10 cellular contexts compared by ENCODE assay signal in the genomic region with DNA sequence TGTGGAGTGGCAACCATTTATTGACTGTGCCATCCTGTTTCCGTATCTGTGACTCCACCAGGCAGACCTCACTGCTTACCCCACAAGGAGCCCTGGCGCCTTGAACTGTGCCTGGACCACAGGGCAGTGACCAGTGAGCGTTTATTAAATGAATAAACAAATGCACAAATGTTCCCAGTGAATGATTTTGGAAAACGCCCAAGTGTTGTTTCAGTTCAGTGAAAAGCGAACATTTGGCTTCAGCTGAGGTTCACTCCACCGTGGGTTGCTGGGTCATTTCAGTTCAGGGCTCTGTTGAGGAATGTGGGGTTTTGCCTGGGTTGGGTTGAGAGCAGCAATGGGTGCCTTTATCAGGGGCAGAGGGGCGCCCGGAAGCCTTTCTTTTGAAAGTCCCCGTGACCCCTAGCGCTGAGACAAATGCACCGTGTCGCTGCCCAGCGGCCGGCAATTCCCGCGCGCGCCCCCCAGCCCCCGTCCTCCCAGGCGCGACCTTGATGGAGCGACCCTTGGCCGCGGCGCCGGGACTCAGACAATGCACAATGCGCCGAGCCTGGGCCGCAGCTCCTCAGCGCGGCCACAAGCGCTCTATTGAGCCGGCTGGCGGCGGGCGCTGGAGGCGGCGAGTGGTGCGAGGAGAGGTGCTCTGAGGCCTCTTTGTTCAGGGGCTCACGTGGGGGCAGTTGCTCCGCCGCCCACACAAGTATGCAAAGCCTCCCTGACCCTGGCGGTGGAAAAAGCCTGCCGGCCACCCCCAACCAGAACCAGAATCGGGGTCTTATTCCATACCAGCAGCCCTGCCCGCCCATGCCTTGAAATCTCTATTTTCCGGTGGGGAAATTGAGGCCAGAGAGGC. TPM values are rescaled to one million over a fixed set of nuclear protein-coding genes. Genes with fewer than 3 reads are reported as not detected.
DNase-seq lines count a peak whose midpoint lies in the region; ATAC-seq and TF ChIP-seq lines count a peak whose summit lies in the region.
"Had no signal": no experiment of that assay in that cellular context is flagged by ENCODE, and none has a peak within 500 bp of the region (broad histone marks: within the 10 kb centered on the region; RNA-seq: fewer than 3 reads in every experiment).

No MANE protein-coding gene starts in this region.

- ATAC-seq in GM21381 (IDR thresholded peaks at IDR 0.05; ENCODE audit: unreplicated experiment) = no peak

- H3K27me3 ChIP-seq in left ventricle myocardium inferior (ENCODE audit: low read depth) (peaks cover 41% of the 10 kb centered on the region), mucosa of stomach (ENCODE audit: control insufficient read depth, insufficient read depth, low read length) (no peaks in the 10 kb centered on the region), MG63 (no peaks in the 10 kb centered on the region)

- H3K4me1 ChIP-seq in left ventricle myocardium inferior (peaks cover 25% of the 10 kb centered on the region), mucosa of stomach (ENCODE audit: control insufficient read depth, insufficient read depth, low read length) (peaks cover 31% of the 10 kb centered on the region)

- no peak for TF ChIP-seq CTCF in left ventricle myocardium inferior (IDR thresholded peaks at IDR 0.05; ENCODE audit: borderline replicate concordance)

- peak overlapping the region; percentile 44 for H3K9ac ChIP-seq in mucosa of stomach (ENCODE audit: low read length)

- no peaks in the 10 kb centered on the region for H3K9me3 ChIP-seq in left ventricle myocardium inferior (replicated peaks)
- H3K9me3 ChIP-seq in mucosa of stomach (ENCODE audit: control insufficient read depth, low read length) = no peaks in the 10 kb centered on the region
- no peaks in the 10 kb centered on the region for H3K9me3 ChIP-seq in MG63

- DNase-seq in Ammon's horn (ENCODE audit: low spot score) = peak; percentile 88
- DNase-seq in anterior cingulate cortex (lab: John Stamatoyannopoulos, UW) = peak in 53 of 58 donors; percentile 23 to 87 (median 65)
- DNase-seq in left ventricle myocardium inferior = no peak
- DNase-seq in stimulated activated CD4-positive, alpha-beta T cell treated with anti-CD3 and anti-CD28 coated beads, Interleukin-1b, Interleukin-23, amount 100 ng/mL, for 48 hours = no peak
- DNase-seq in NCI-H128 (lab: John Stamatoyannopoulos, UW; ENCODE audit: unreplicated experiment) = no peak
- DNase-seq in MG63 = no peak
- DNase-seq: activated CD4-positive, alpha-beta T cell treated with anti-CD3 and anti-CD28 coated beads, Interleukin-2, amount 50 U/mL, for 4 hours; NCI-H69 had no signal

- peak overlapping the region; percentile 6 for H3K27ac ChIP-seq in left ventricle myocardium inferior (replicated peaks)

- intact Hi-C loops in left ventricle myocardium inferior (cut with micrococcal nuclease) = no loop called here

- peak overlapping the region; percentile 42 for H3K4me3 ChIP-seq in left ventricle myocardium inferior
- no peak overlapping the region for H3K4me3 ChIP-seq in mucosa of stomach (ENCODE audit: low read length)
- H3K4me3 ChIP-seq in MG63 = no peak overlapping the region

- H3K36me3 ChIP-seq in left ventricle myocardium inferior = no peaks in the 10 kb centered on the region
- H3K36me3 ChIP-seq in mucosa of stomach (ENCODE audit: control insufficient read depth, insufficient read depth, low read length) = no peaks in the 10 kb centered on the region
- H3K36me3 ChIP-seq in MG63 = no peaks in the 10 kb centered on the region

RNA-seq across cellular contexts. Expression of a gene that starts 40.5 kb away (rescaled TPM):
- 3.7 TPM for total RNA-seq in left ventricle myocardium inferior
- 0.35 and 1.2 TPM in 2 replicates for total RNA-seq in MG63 (2014; rRNA removed; shearing (Covaris generic); ENCODE audit: low replicate concordance)

Comparison
In these comparisons a context has a peak if more than half of its experiments do, and no peak if none do; other contexts are left out.
1. DNase-seq: peak in Ammon's horn (single experiment) and anterior cingulate cortex (53 of 58); none in left ventricle myocardium inferior (single experiment), stimulated activated CD4-positive, alpha-beta T cell treated with anti-CD3 and anti-CD28 coated beads, Interleukin-1b, Interleukin-23, amount 100 ng/mL, for 48 hours (single experiment), NCI-H128 (single experiment) and MG63 (single experiment).